In genomic region chr18:45785015-45785597, GRCh38 we compare ENCODE assay signal across 1 cellular context.
TF ChIP-seq lines count a peak whose summit lies in the region.

No MANE protein-coding gene starts in this region.

TF ChIP-seq in GM12878, 131 proteins besides CTCF, POLR2A, EP300 and RAD21:
- TF ChIP-seq HSF1 (IDR thresholded peaks at IDR 0.05; ENCODE audit: low read depth, low read length) = no peak
- no peak for TF ChIP-seq CEBPB (IDR thresholded peaks at IDR 0.05; ENCODE audit: borderline replicate concordance in 1 of 2, low read depth in 2 of 2, low read length in 2 of 2)
- no peak for TF ChIP-seq NKRF (conservative IDR thresholded peaks at IDR 0.05)
- no peak for TF ChIP-seq ZBTB11 (CRISPR knock-in tag; IDR thresholded peaks at IDR 0.05)
- TF ChIP-seq, protein P1, sequence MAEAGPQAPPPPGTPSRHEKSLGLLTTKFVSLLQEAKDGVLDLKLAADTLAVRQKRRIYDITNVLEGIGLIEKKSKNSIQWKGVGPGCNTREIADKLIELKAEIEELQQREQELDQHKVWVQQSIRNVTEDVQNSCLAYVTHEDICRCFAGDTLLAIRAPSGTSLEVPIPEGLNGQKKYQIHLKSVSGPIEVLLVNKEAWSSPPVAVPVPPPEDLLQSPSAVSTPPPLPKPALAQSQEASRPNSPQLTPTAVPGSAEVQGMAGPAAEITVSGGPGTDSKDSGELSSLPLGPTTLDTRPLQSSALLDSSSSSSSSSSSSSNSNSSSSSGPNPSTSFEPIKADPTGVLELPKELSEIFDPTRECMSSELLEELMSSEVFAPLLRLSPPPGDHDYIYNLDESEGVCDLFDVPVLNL (IDR thresholded peaks at IDR 0.05; ENCODE audit: low read depth, low read length) = no peak
- TF ChIP-seq, protein P2, sequence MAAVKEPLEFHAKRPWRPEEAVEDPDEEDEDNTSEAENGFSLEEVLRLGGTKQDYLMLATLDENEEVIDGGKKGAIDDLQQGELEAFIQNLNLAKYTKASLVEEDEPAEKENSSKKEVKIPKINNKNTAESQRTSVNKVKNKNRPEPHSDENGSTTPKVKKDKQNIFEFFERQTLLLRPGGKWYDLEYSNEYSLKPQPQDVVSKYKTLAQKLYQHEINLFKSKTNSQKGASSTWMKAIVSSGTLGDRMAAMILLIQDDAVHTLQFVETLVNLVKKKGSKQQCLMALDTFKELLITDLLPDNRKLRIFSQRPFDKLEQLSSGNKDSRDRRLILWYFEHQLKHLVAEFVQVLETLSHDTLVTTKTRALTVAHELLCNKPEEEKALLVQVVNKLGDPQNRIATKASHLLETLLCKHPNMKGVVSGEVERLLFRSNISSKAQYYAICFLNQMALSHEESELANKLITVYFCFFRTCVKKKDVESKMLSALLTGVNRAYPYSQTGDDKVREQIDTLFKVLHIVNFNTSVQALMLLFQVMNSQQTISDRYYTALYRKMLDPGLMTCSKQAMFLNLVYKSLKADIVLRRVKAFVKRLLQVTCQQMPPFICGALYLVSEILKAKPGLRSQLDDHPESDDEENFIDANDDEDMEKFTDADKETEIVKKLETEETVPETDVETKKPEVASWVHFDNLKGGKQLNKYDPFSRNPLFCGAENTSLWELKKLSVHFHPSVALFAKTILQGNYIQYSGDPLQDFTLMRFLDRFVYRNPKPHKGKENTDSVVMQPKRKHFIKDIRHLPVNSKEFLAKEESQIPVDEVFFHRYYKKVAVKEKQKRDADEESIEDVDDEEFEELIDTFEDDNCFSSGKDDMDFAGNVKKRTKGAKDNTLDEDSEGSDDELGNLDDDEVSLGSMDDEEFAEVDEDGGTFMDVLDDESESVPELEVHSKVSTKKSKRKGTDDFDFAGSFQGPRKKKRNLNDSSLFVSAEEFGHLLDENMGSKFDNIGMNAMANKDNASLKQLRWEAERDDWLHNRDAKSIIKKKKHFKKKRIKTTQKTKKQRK (IDR thresholded peaks at IDR 0.05; ENCODE audit: low read depth, low read length) = no peak
- TF ChIP-seq NFXL1 (IDR thresholded peaks at IDR 0.05; ENCODE audit: borderline replicate concordance) = no peak
- TF ChIP-seq CBX5 (IDR thresholded peaks at IDR 0.05; ENCODE audit: low read depth) = no peak
- TF ChIP-seq SRF (IDR thresholded peaks at IDR 0.05; ENCODE audit: low read depth in 2 of 2, low read length in 2 of 2) = no peak
- TF ChIP-seq ATF7 (IDR thresholded peaks at IDR 0.05; ENCODE audit: low read depth) = no peak
- no peak for TF ChIP-seq CREM (IDR thresholded peaks at IDR 0.05; ENCODE audit: low read depth)
- TF ChIP-seq MYC (IDR thresholded peaks at IDR 0.05; ENCODE audit: insufficient read depth, insufficient read length, insufficient replicate concordance, low read length, severe bottlenecking) = no peak
- no peak for TF ChIP-seq CHD1 (IDR thresholded peaks at IDR 0.05; ENCODE audit: low read depth, low read length)
- no peak for TF ChIP-seq KAT2A (conservative IDR thresholded peaks at IDR 0.05; ENCODE audit: control insufficient read depth, low read depth, low read length)
- no peak for TF ChIP-seq ZNF384 (IDR thresholded peaks at IDR 0.05; ENCODE audit: borderline replicate concordance, low read depth, low read length)
- TF ChIP-seq, protein P3, sequence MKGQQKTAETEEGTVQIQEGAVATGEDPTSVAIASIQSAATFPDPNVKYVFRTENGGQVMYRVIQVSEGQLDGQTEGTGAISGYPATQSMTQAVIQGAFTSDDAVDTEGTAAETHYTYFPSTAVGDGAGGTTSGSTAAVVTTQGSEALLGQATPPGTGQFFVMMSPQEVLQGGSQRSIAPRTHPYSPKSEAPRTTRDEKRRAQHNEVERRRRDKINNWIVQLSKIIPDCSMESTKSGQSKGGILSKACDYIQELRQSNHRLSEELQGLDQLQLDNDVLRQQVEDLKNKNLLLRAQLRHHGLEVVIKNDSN (IDR thresholded peaks at IDR 0.05; ENCODE audit: borderline replicate concordance, extremely low read length, insufficient read depth, low read depth, low read length) = no peak
